In genomic region chr6:125957391-125957693, GRCh38 we compare ENCODE assay signal across 9 cellular contexts. TPM values are rescaled to one million over a fixed set of nuclear protein-coding genes. Genes with fewer than 3 reads are reported as not detected.
DNase-seq lines count a peak whose midpoint lies in the region; ATAC-seq, FAIRE-seq and TF ChIP-seq lines count a peak whose summit lies in the region.
"Had no signal": no experiment of that assay in that cellular context is flagged by ENCODE, and none has a peak within 500 bp of the region (broad histone marks: within the 10 kb centered on the region; RNA-seq: fewer than 3 reads in every experiment).

No MANE protein-coding gene starts in this region.

- H4K5ac ChIP-seq in H1 (ENCODE audit: insufficient read length, low read depth, low read length), result no peak overlapping the region

- TF ChIP-seq CTCF in AG04449 (IDR thresholded peaks at IDR 0.05; ENCODE audit: insufficient read depth, low read length, missing control alignments), result no peak
- TF ChIP-seq CTCF in H1 (IDR thresholded peaks at IDR 0.05; ENCODE audit: control extremely low read depth in 1 of 3, insufficient read depth in 1 of 3, low read depth in 1 of 3, low read length in 3 of 3), result no peak

- H2BK15ac ChIP-seq in H1 (ENCODE audit: low read length), result no peak overlapping the region

- no peak overlapping the region for H3K14ac ChIP-seq in H1 (ENCODE audit: insufficient read length)

- POLR2A ChIA-PET in AG04449 (lab: Yijun Ruan, JAX) (interaction anchor here (0.7 to 1.3 kb wide), 4 partner anchors 17 to 656 kb away, joined by 3 to 4 read pairs (median 4); partner anchors contain the start of genes HDDC2 and NCOA7), H1 (lab: Charles Lee; ENCODE audit: partially characterized antibody) (interaction anchor here (1.0 to 1.4 kb wide), 3 partner anchors 29 to 167 kb away, joined by 3 to 6 read pairs (median 3); partner anchors contain the start of genes NCOA7 and TRMT11)
- POLR2A ChIA-PET in naive thymus-derived CD4-positive, alpha-beta T cell (lab: Charles Lee), result interaction anchor here (0.7 to 5.1 kb wide), 10 partner anchors 17 to 656 kb away, joined by 3 to 74 read pairs (median 5); partner anchors contain the start of genes HDDC2, NCOA7 and TRMT11

- no peak for TF ChIP-seq EP300 in H1 (IDR thresholded peaks at IDR 0.05; ENCODE audit: borderline replicate concordance in 1 of 2, low read depth in 2 of 2, low read length in 2 of 2)

- no peaks in the 10 kb centered on the region for H3K27me3 ChIP-seq in H1 (replicated peaks in 1 of 4; ENCODE audit: control insufficient read depth in 3 of 4, extremely low read depth in 1 of 4, insufficient read depth in 3 of 4, low read length in 3 of 4)
- H3K27me3 ChIP-seq in naive thymus-derived CD4-positive, alpha-beta T cell (ENCODE audit: control insufficient read depth in 2 of 2, insufficient read depth in 2 of 2, low read length in 2 of 2), result no peaks in the 10 kb centered on the region

- H3K4me2 ChIP-seq in H1 (ENCODE audit: insufficient read depth in 1 of 2, low read depth in 2 of 2, low read length in 2 of 2), result peak overlapping the region; percentile 42 to 74

- H3K56ac ChIP-seq in H1 (replicated peaks; ENCODE audit: insufficient read length, low read depth, low read length), result no peak overlapping the region

- peak overlapping the region; percentile 0 to 87 (median 75); a peak in 6 of 7 replicates for H3K9ac ChIP-seq in H1 (replicated peaks in 1 of 4; ENCODE audit: extremely low read depth in 1 of 4, low read depth in 3 of 4, low read length in 3 of 4)

- H3K4me3 ChIP-seq in AG04449 (ENCODE audit: low read depth, low read length) (peak overlapping the region; percentile 91), H1 (ENCODE audit: extremely low read depth in 1 of 4, insufficient read depth in 2 of 4, low read depth in 3 of 4, low read length in 4 of 4) (peak overlapping the region; percentile 47 to 94 (median 90))
- peak overlapping the region; percentile 78 for H3K4me3 ChIP-seq in naive thymus-derived CD4-positive, alpha-beta T cell (ENCODE audit: low read length)

- no peak for TF ChIP-seq RAD21 in H1 (IDR thresholded peaks at IDR 0.05 in 1 of 2, conservative IDR thresholded peaks at IDR 0.05 in 1 of 2; ENCODE audit: low read depth in 2 of 2, low read length in 2 of 2)

- H3K4ac ChIP-seq in H1 (replicated peaks; ENCODE audit: insufficient read length, low read depth, low read length), result no peak overlapping the region

- H3K79me2 ChIP-seq in H1 (ENCODE audit: control insufficient read depth in 1 of 2, insufficient read depth in 2 of 2, low read length in 2 of 2), result peaks cover 0 to 11% of the 10 kb centered on the region in 2 experiments; a peak in 1 of 4 replicates

- no peaks in the 10 kb centered on the region; the same call in 1 of the 2 replicates for H3K23me2 ChIP-seq in H1 (ENCODE audit: low read depth, low read length)

- CTCF ChIA-PET in AG04449 (lab: Yijun Ruan, JAX), result interaction anchor here (0.6 to 10.2 kb wide), 32 partner anchors 8 to 646 kb away, joined by 3 to 241 read pairs (median 6); partner anchors contain the start of genes NCOA7 and TRMT11
- CTCF ChIA-PET in H1 (lab: Charles Lee; ENCODE audit: partially characterized antibody), result interaction anchor here (0.5 to 7.3 kb wide), 24 partner anchors 8 to 646 kb away, joined by 3 to 77 read pairs (median 5); partner anchors contain the start of gene NCOA7
- CTCF ChIA-PET in naive thymus-derived CD4-positive, alpha-beta T cell (lab: Charles Lee), result interaction anchor here (0.7 to 3.2 kb wide), 5 partner anchors 17 to 178 kb away, joined by 4 to 40 read pairs (median 7); partner anchors contain the start of gene NCOA7

- peak overlapping the region; percentile 92; the same call in 1 of the 2 replicates for H4K8ac ChIP-seq in H1 (ENCODE audit: extremely low read depth, insufficient read depth, low read length)

- H3K27me3 Mint-ChIP-seq in naive thymus-derived CD4-positive, alpha-beta T cell, result peaks cover 0 to 2% (median under 1%) of the 10 kb centered on the region in 5 donors

- H2BK12ac ChIP-seq in H1 (ENCODE audit: low read depth, low read length), result no peak overlapping the region

- no peak for ATAC-seq in naive thymus-derived CD4-positive, alpha-beta T cell
- ATAC-seq in activated CD4-positive, CD25-positive, alpha-beta regulatory T cell treated with anti-CD3 and anti-CD28 coated beads, Interleukin-2, amount 50 U/mL, for 24 hours, result no peak

- peaks cover 0 to 22% (median 7%) of the 10 kb centered on the region in 7 donors for H3K4me1 Mint-ChIP-seq in naive thymus-derived CD4-positive, alpha-beta T cell

- intact Hi-C loops in naive thymus-derived CD4-positive, alpha-beta T cell (cut with micrococcal nuclease), result loop anchor here (1.0 to 5.0 kb wide), 3 partner anchors 383 to 655 kb away; partner anchors contain the start of genes CENPW (in 1 of the 2) and HDDC2 (in 1 of the 2)

- WGBS in H1 (ENCODE audit: extremely low coverage in 1 of 2, insufficient coverage in 1 of 2, insufficient read length in 1 of 2, insufficient replicate concordance in 2 of 2, low coverage in 1 of 2, low lambda C conversion rate in 2 of 2, missing lambda C conversion rate in 1 of 2), 2 experiments, result 32% methylated on average over 3 of the region's 3 CpGs; no CpG with 5 or more reads in 1 of the 2 experiments

- peaks cover 15% of the 10 kb centered on the region; the same call in 1 of the 2 replicates for H3K36me3 ChIP-seq in KOPT-K1 (ENCODE audit: insufficient read depth, low read length)
- no peaks in the 10 kb centered on the region for H3K36me3 ChIP-seq in H1 (ENCODE audit: control insufficient read depth in 2 of 4, insufficient read depth in 4 of 4, low read length in 3 of 4)
- peaks cover 0 to 5% (median 0%) of the 10 kb centered on the region in 3 experiments for H3K36me3 ChIP-seq in naive thymus-derived CD4-positive, alpha-beta T cell (ENCODE audit: control insufficient read depth in 2 of 3, insufficient read depth in 3 of 3, low read length in 3 of 3)

- no peak overlapping the region for H2BK20ac ChIP-seq in H1 (ENCODE audit: low read length)

- no peak overlapping the region for H3K23ac ChIP-seq in H1 (ENCODE audit: insufficient read length)

- peaks cover 0 to 3% (median 0%) of the 10 kb centered on the region in 5 donors for H3K36me3 Mint-ChIP-seq in naive thymus-derived CD4-positive, alpha-beta T cell

- TF ChIP-seq POLR2A in H1 (IDR thresholded peaks at IDR 0.05; ENCODE audit: control extremely low read depth in 1 of 2, low read depth in 2 of 2, low read length in 2 of 2), result no peak

- peaks cover 0 to 9% (median 5%) of the 10 kb centered on the region in 4 experiments; a peak in 4 of 7 replicates for H3K4me1 ChIP-seq in H1 (replicated peaks in 1 of 4; ENCODE audit: control insufficient read depth in 3 of 4, insufficient read depth in 4 of 4, low read length in 3 of 4)
- H3K4me1 ChIP-seq in naive thymus-derived CD4-positive, alpha-beta T cell (ENCODE audit: control insufficient read depth in 2 of 2, insufficient read depth in 2 of 2, low read length in 2 of 2), result peaks cover 16 to 18% of the 10 kb centered on the region in 2 donors

- no peak overlapping the region for H2AK5ac ChIP-seq in H1 (ENCODE audit: low read depth, low read length)

- DNase-seq in AG04449 (ENCODE audit: low read depth, low spot score), result no peak
- DNase-seq in H1 (ENCODE audit: low read depth in 1 of 2, low spot score in 2 of 2), result no peak
- no peak for DNase-seq in naive thymus-derived CD4-positive, alpha-beta T cell
- no peak for DNase-seq in 8988T
- DNase-seq in NK-92 (lab: John Stamatoyannopoulos, UW; ENCODE audit: unreplicated experiment), result no peak
- DNase-seq in H4 (ENCODE audit: low spot score), result no peak

- no peak overlapping the region for H4K91ac ChIP-seq in H1 (replicated peaks; ENCODE audit: insufficient read length, low read length)

- H3K27ac ChIP-seq in KOPT-K1 (ENCODE audit: low read depth, low read length, poor library complexity, severe bottlenecking) (peak overlapping the region; percentile 84), H1 (ENCODE audit: low read depth, low read length) (no peak overlapping the region)
- H3K27ac ChIP-seq in naive thymus-derived CD4-positive, alpha-beta T cell (ENCODE audit: low read depth, low read length), result peak overlapping the region; percentile 98

- H3K18ac ChIP-seq in H1 (ENCODE audit: extremely low read depth, low read length), result no peak overlapping the region; the same call in 1 of the 2 replicates

- no peak overlapping the region for H3K27ac Mint-ChIP-seq in naive thymus-derived CD4-positive, alpha-beta T cell
- H3K27ac Mint-ChIP-seq: activated CD4-positive, alpha-beta T cell treated with anti-CD3 and anti-CD28 coated beads for 36 hours had no signal

- H2BK120ac ChIP-seq in H1 (replicated peaks; ENCODE audit: low read depth, low read length), result no peak overlapping the region

- peak overlapping the region; percentile 43; the same call in 1 of the 2 replicates for H2AFZ ChIP-seq in H1 (ENCODE audit: low read length)

- no peaks in the 10 kb centered on the region for H3K79me1 ChIP-seq in H1 (ENCODE audit: low read depth, low read length)

- no peak overlapping the region for H2BK5ac ChIP-seq in H1 (ENCODE audit: low read depth, low read length)

- peaks cover 7% of the 10 kb centered on the region for H3K9me3 ChIP-seq in KOPT-K1 (ENCODE audit: insufficient read depth, low read length, poor library complexity, severe bottlenecking)
- no peaks in the 10 kb centered on the region for H3K9me3 ChIP-seq in H1 (ENCODE audit: insufficient read depth in 2 of 2, low read depth in 1 of 2, low read length in 1 of 2)
- no peaks in the 10 kb centered on the region for H3K9me3 ChIP-seq in naive thymus-derived CD4-positive, alpha-beta T cell (ENCODE audit: control insufficient read depth in 2 of 3, low read length in 3 of 3)

- FAIRE-seq in H1 (lab: Jason Lieb, UNC), result no peak

- H4K20me1 ChIP-seq in H1 (replicated peaks in 1 of 2; ENCODE audit: control insufficient read depth in 1 of 2, insufficient read depth in 2 of 2, low read length in 2 of 2), result no peaks in the 10 kb centered on the region

- no peak overlapping the region for H3K4me3 Mint-ChIP-seq in naive thymus-derived CD4-positive, alpha-beta T cell
- H3K4me3 Mint-ChIP-seq: activated CD4-positive, alpha-beta T cell treated with anti-CD3 and anti-CD28 coated beads for 36 hours had no signal

- H3K9me3 Mint-ChIP-seq in naive thymus-derived CD4-positive, alpha-beta T cell, result no peaks in the 10 kb centered on the region

RNA-seq across cellular contexts. Expression of gene HINT3, which starts 0.8 kb away (rescaled TPM):
- total RNA-seq in H1 (2021; fragmentation: NEBNext Ultra II Directional; extraction: Animal tissue kit (Norgen Biotek cat#: 25700)), result 7.7 and 7.8 TPM in 2 replicates
- 1.2 and 1.5 TPM in 2 replicates for polyA plus RNA-seq in H1 (2011; rRNA removed)
- polyA plus RNA-seq in H1 (2011; cell fraction: cytosol; rRNA removed), result 1.8 TPM
- 1.0 TPM for polyA plus RNA-seq in H1 (2011; cell fraction: nucleus; rRNA removed)
- polyA plus RNA-seq in H1 (2012, experiment 1 of 2), result 3.5 to 5.6 TPM (median 4.6 TPM) in 4 replicates
- 0.73 TPM for polyA plus RNA-seq in H1 (2012, experiment 2 of 2)
- 4.3 TPM for polyA plus RNA-seq in H1 (2013, experiment 1 of 2)
- polyA plus RNA-seq in H1 (2013, experiment 2 of 2), result 3.9 TPM
- 0.79 and 2.0 TPM in 2 replicates for polyA minus RNA-seq in H1 (2011; rRNA and poly(A)+ RNA removed)
- polyA minus RNA-seq in H1 (2011; cell fraction: cytosol; rRNA and poly(A)+ RNA removed), result 2.5 TPM
- 3.0 TPM for polyA minus RNA-seq in H1 (2011; cell fraction: nucleus; rRNA and poly(A)+ RNA removed)
- total RNA-seq in naive thymus-derived CD4-positive, alpha-beta T cell, result 10 to 100 TPM in 2 of 5 experiments, 1 to 10 TPM in 3; 7.7 to 12.4 (median 9.5) TPM
- 10 to 100 TPM in 1 of 2 donors, 1 to 10 TPM in 1; 7.8 to 11.0 TPM for polyA plus RNA-seq in naive thymus-derived CD4-positive, alpha-beta T cell
- 10.0 and 10.6 TPM in 2 replicates for total RNA-seq in H4 (2014; rRNA removed; shearing (Covaris generic))

RNA-seq across cellular contexts. Expression of gene TRMT11, which starts 29.0 kb away (rescaled TPM):
- total RNA-seq in H1 (2021; fragmentation: NEBNext Ultra II Directional; extraction: Animal tissue kit (Norgen Biotek cat#: 25700)), result 23.3 and 32.4 TPM in 2 replicates
- 11.8 and 19.7 TPM in 2 replicates for polyA plus RNA-seq in H1 (2011; rRNA removed)
- 24.8 TPM for polyA plus RNA-seq in H1 (2011; cell fraction: cytosol; rRNA removed)
- polyA plus RNA-seq in H1 (2011; cell fraction: nucleus; rRNA removed), result 20.7 TPM
- 19.8 to 26.7 TPM (median 22.1 TPM) in 4 replicates for polyA plus RNA-seq in H1 (2012, experiment 1 of 2)
- 2.5 TPM for polyA plus RNA-seq in H1 (2012, experiment 2 of 2)
- polyA plus RNA-seq in H1 (2013, experiment 1 of 2), result 17.1 TPM
- polyA plus RNA-seq in H1 (2013, experiment 2 of 2), result 16.3 TPM
- 29.2 and 34.1 TPM in 2 replicates for polyA minus RNA-seq in H1 (2011; rRNA and poly(A)+ RNA removed)
- 15.0 TPM for polyA minus RNA-seq in H1 (2011; cell fraction: cytosol; rRNA and poly(A)+ RNA removed)
- 76.8 TPM for polyA minus RNA-seq in H1 (2011; cell fraction: nucleus; rRNA and poly(A)+ RNA removed)
- total RNA-seq in naive thymus-derived CD4-positive, alpha-beta T cell, result 10 to 100 TPM; 13.6 to 34.1 (median 20.1) TPM
- polyA plus RNA-seq in naive thymus-derived CD4-positive, alpha-beta T cell, result 10 to 100 TPM; 12.4 to 14.3 TPM
- 18.4 and 19.1 TPM in 2 replicates for total RNA-seq in H4 (2014; rRNA removed; shearing (Covaris generic))
